Comparison of ENCODE assay signal across 9 cellular contexts in the genomic region with DNA sequence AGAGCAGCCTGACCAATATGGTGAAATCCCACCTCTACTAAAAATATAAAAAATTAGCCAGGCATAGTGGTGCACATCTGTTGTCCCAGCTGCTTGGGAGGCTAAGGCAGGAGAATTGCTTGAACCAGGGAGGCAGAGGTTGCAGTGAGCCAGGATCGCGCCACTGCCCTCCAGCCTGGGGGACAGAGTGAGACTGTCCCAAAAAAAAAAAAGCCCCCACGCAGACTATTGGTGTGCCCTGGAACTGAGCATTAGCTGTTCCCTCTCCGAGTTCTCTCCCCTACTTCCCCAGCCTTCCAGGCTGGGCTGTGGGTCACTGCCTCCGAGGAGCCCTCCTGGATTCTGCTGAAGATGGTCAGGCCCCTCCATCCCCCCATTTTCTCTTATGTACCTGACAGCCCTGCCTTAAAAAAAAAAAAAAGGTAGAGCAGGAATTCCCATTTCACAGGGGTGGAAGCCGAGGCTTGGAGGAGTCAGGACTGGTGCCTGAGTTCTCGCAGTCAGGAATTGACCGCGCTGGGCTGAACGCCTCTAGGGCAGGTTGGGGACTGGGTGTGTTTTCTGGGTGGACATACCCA. TPM values are rescaled to one million over a fixed set of nuclear protein-coding genes. Genes with fewer than 3 reads are reported as not detected.
DNase-seq lines count a peak whose midpoint lies in the region; ATAC-seq and TF ChIP-seq lines count a peak whose summit lies in the region.
"Had no signal": no experiment of that assay in that cellular context is flagged by ENCODE, and none has a peak within 500 bp of the region (broad histone marks: within the 10 kb centered on the region; RNA-seq: fewer than 3 reads in every experiment).

No MANE protein-coding gene starts in this region.

- TF ChIP-seq CTCF in lower lobe of right lung (IDR thresholded peaks at IDR 0.05) = no peak

- intact Hi-C loops in lower lobe of right lung (cut with DNase I) = no loop called here

- ATAC-seq in T-cell (replicated peaks in 1 of 4) = no peak
- ATAC-seq in lower lobe of right lung = no peak

- no peak for DNase-seq in T-cell
- no peak for DNase-seq in lower lobe of right lung
- no peak for DNase-seq in NCI-H2171 (lab: John Stamatoyannopoulos, UW)
- no peak for DNase-seq in MV-4-11 (lab: John Stamatoyannopoulos, UW)
- DNase-seq in NOMO-1 (lab: John Stamatoyannopoulos, UW; ENCODE audit: unreplicated experiment in 2 of 2) = no peak
- DNase-seq: activated naive CD4-positive, alpha-beta T cell treated with anti-CD3 and anti-CD28 coated beads, Interleukin-2, amount 50 U/mL, for 16 hours; COR-L47; T-helper 9 cell had no signal

- H3K4me3 ChIP-seq in BLaER1 (no peak overlapping the region), lower lobe of right lung (no peak overlapping the region)

- peak overlapping the region in 1 of 2 donors; percentile 34 for H3K27ac Mint-ChIP-seq in T-cell

- peak overlapping the region in 2 of 3 donors; percentile 31 to 39 for H3K4me3 Mint-ChIP-seq in T-cell

- no peaks in the 10 kb centered on the region for H3K27me3 Mint-ChIP-seq in T-cell

- POLR2A ChIA-PET in T-cell (lab: Charles Lee) = no interaction called here

- no peaks in the 10 kb centered on the region for H3K36me3 Mint-ChIP-seq in T-cell

- no peaks in the 10 kb centered on the region for H3K27me3 ChIP-seq in BLaER1
- no peaks in the 10 kb centered on the region for H3K27me3 ChIP-seq in lower lobe of right lung (ENCODE audit: low read depth)

- CTCF ChIA-PET in T-cell (lab: Charles Lee) = no interaction called here

- peaks cover 62% of the 10 kb centered on the region for H4K20me1 ChIP-seq in BLaER1

- no peaks in the 10 kb centered on the region for H3K9me3 ChIP-seq in BLaER1
- no peaks in the 10 kb centered on the region for H3K9me3 ChIP-seq in lower lobe of right lung

- H3K9me3 Mint-ChIP-seq in T-cell = no peaks in the 10 kb centered on the region

- H3K36me3 ChIP-seq in BLaER1 = peaks cover 5% of the 10 kb centered on the region
- peaks cover under 1% of the 10 kb centered on the region for H3K36me3 ChIP-seq in lower lobe of right lung

- H3K4me1 ChIP-seq in BLaER1 (peaks cover 81% of the 10 kb centered on the region), lower lobe of right lung (peaks cover 63% of the 10 kb centered on the region)

- H3K27ac ChIP-seq in BLaER1 (peak overlapping the region; percentile 28), lower lobe of right lung (peak overlapping the region; percentile 53)

- H3K4me2 ChIP-seq in BLaER1 = peak overlapping the region; percentile 94

- H3K4me1 Mint-ChIP-seq in T-cell = peaks cover 42 to 57% (median 46%) of the 10 kb centered on the region in 3 donors

- H3K9ac ChIP-seq in BLaER1 = peak overlapping the region; percentile 7; the same call in 1 of the 2 replicates

RNA-seq across cellular contexts. Expression of a gene that starts 1.9 kb away (rescaled TPM):
- 10 to 100 TPM in 1 of 5 donors, 1 to 10 TPM in 4; 6.0 to 16.1 (median 7.7) TPM for total RNA-seq in T-cell
- 6.2 TPM for total RNA-seq in lower lobe of right lung

RNA-seq across cellular contexts. Expression of a gene that starts 1.9 kb away (rescaled TPM):
- total RNA-seq in T-cell (10 to 100 TPM; 24.8 to 49.2 (median 27.5) TPM), lower lobe of right lung (65.0 TPM)

RNA-seq across cellular contexts. Expression of a gene that starts 21.8 kb away (rescaled TPM):
- total RNA-seq in T-cell (100 to 1,000 TPM; 136 to 185 (median 151) TPM), lower lobe of right lung (76.4 TPM)

RNA-seq across cellular contexts. Expression of a gene that starts 33.9 kb away (rescaled TPM):
- total RNA-seq in T-cell (100 to 1,000 TPM; 104 to 181 (median 161) TPM), lower lobe of right lung (55.4 TPM)

RNA-seq across cellular contexts. Expression of a gene that starts 43.7 kb away (rescaled TPM):
- total RNA-seq in T-cell (10 to 100 TPM; 29.8 to 61.4 (median 32.7) TPM), lower lobe of right lung (22.2 TPM)
